8 cellular contexts compared by ENCODE assay signal in genomic region chr6:152338335-152339125, GRCh38.
DNase-seq lines count a peak whose midpoint lies in the region; ATAC-seq and TF ChIP-seq lines count a peak whose summit lies in the region.

No MANE protein-coding gene starts in this region.

- no peaks in the 10 kb centered on the region for H3K9me3 Mint-ChIP-seq in brain

- H3K27me3 ChIP-seq in DND-41 (ENCODE audit: insufficient read depth, low read length, poor library complexity), result peaks cover 4% of the 10 kb centered on the region

- H3K36me3 Mint-ChIP-seq in brain, result peaks cover 46% of the 10 kb centered on the region

- TF ChIP-seq CTCF in DND-41 (IDR thresholded peaks at IDR 0.05; ENCODE audit: borderline replicate concordance, extremely low read depth, low read length, poor library complexity, severe bottlenecking) (peak; percentile 92), brain (conservative IDR thresholded peaks at IDR 0.05) (peak; percentile 61 to 81)

- H3K27ac Mint-ChIP-seq in brain, result no peak overlapping the region

- H3K36me3 ChIP-seq in DND-41 (ENCODE audit: insufficient read depth, low read length), result no peaks in the 10 kb centered on the region

- no peaks in the 10 kb centered on the region for H3K9me3 ChIP-seq in DND-41 (ENCODE audit: insufficient read depth, low read length, severe bottlenecking)

- H3K27ac ChIP-seq in DND-41 (ENCODE audit: low read length), result no peak overlapping the region

- H4K20me1 ChIP-seq in DND-41 (ENCODE audit: insufficient read depth, low read length), result no peaks in the 10 kb centered on the region

- no peak overlapping the region for H3K9ac ChIP-seq in DND-41 (ENCODE audit: low read depth, low read length)

- H3K4me3 ChIP-seq in DND-41 (ENCODE audit: low read depth in 1 of 2, low read length in 2 of 2), result no peak overlapping the region

- no peaks in the 10 kb centered on the region for H3K27me3 Mint-ChIP-seq in brain

- H3K4me1 ChIP-seq in DND-41 (ENCODE audit: insufficient read depth, low read length), result no peaks in the 10 kb centered on the region

- peak overlapping the region; percentile 19; the same call in 1 of the 2 replicates for H3K4me2 ChIP-seq in DND-41 (ENCODE audit: insufficient read depth, low read length)

- H2AFZ ChIP-seq in DND-41 (ENCODE audit: low read depth, low read length), result no peak overlapping the region

- peak; percentile 50 for DNase-seq in DND-41
- DNase-seq in UCSD-AML1 (lab: John Stamatoyannopoulos, UW; ENCODE audit: unreplicated experiment), result peak; percentile 42
- peak; percentile 25 for DNase-seq in kidney tubule cell (ENCODE audit: low spot score)
- DNase-seq in stimulated activated CD4-positive, alpha-beta T cell treated with anti-CD3 and anti-CD28 coated beads, Interleukin-4, amount 100 ng/mL, for 4 hours, result peak; percentile 31 to 48
- no peak for DNase-seq in NCI-H1694 (lab: John Stamatoyannopoulos, UW)

- H3K4me3 Mint-ChIP-seq in brain, result no peak overlapping the region

- peak; percentile 88 for ATAC-seq in DND-41 (ENCODE audit: insufficient read depth, low read depth)
- ATAC-seq in GM21367 (IDR thresholded peaks at IDR 0.05; ENCODE audit: unreplicated experiment), result peak; percentile 94
- ATAC-seq in HG03571 (IDR thresholded peaks at IDR 0.05; ENCODE audit: unreplicated experiment), result peak; percentile 82

- H3K79me2 ChIP-seq in DND-41 (ENCODE audit: insufficient read depth, low read length), result no peaks in the 10 kb centered on the region

- no peaks in the 10 kb centered on the region for H3K4me1 Mint-ChIP-seq in brain
